ENCODE assay signal across 28 cellular contexts in the genomic region with DNA sequence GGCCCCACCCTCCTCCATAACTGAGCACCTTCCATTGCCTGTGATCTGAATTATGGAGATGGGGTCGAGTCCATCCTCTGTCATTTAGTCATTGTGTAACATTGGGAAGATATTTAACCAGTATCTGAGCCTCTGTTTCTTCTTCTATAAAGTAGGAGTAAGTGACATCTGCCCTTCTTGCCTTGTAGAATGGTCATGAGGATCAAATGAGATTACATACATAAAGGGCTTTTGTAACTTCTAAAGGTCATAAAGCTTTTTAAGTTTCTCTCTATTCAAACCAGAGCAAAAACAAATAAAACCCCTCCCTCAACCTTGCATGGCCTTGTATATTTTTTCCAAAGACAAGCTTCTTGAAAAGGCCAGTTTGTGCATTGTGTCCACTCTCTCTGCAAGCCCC. TPM values are rescaled to one million over a fixed set of nuclear protein-coding genes. Genes with fewer than 3 reads are reported as not detected.
"Had no signal": no experiment of that assay in that cellular context is flagged by ENCODE, and none has a peak within 500 bp of the region (broad histone marks: within the 10 kb centered on the region; RNA-seq: fewer than 3 reads in every experiment).

No MANE protein-coding gene starts in this region.

- H3K9me3 Mint-ChIP-seq: naive thymus-derived CD8-positive, alpha-beta T cell; nephron progenitor cell; stimulated activated effector memory CD8-positive, alpha-beta T cell treated with anti-CD3 and anti-CD28 coated beads, Interleukin-12 subunit alpha, Interleukin-12 subunit beta, amount 100 ng/mL, for 72 hours; stimulated activated naive B cell treated with anti-CD40 and anti-IgM and Interleukin-4, amounts not matched to agents 10 μg/mL and 1 μg/mL and 100 μg/mL, for 72 hours; stimulated activated naive CD8-positive, alpha-beta T cell treated with anti-CD3 and anti-CD28 coated beads, Interleukin-15, Interleukin-2, amounts not matched to agents 100 ng/mL and 50 ng/mL, for 24 hours had no signal

- H2AFZ ChIP-seq: parathyroid adenoma had no signal

- H3K36me3 Mint-ChIP-seq: natural killer cell treated with Interleukin-12 subunit alpha and Interleukin-12 subunit beta and Interleukin-15 and Interleukin-18, amount 100 ng/mL, for 72 hours; stimulated activated effector memory CD8-positive, alpha-beta T cell treated with anti-CD3 and anti-CD28 coated beads, Interleukin-12 subunit alpha, Interleukin-12 subunit beta, amount 100 ng/mL, for 72 hours; stimulated activated naive B cell treated with anti-CD40 and anti-IgM and Interleukin-4, amounts not matched to agents 10 μg/mL and 1 μg/mL and 100 μg/mL, for 72 hours had no signal

- ATAC-seq: naive thymus-derived CD8-positive, alpha-beta T cell; psoas muscle; right cardiac atrium; right lobe of liver; stimulated activated naive B cell treated with anti-CD40 and anti-IgM and Interleukin-4, amounts not matched to agents 10 μg/mL and 1 μg/mL and 100 μg/mL, for 72 hours had no signal

- H3K4me3 Mint-ChIP-seq: naive thymus-derived CD8-positive, alpha-beta T cell; natural killer cell treated with Interleukin-12 subunit alpha and Interleukin-12 subunit beta and Interleukin-15 and Interleukin-18, amount 100 ng/mL, for 72 hours; nephron progenitor cell; stimulated activated effector memory CD8-positive, alpha-beta T cell treated with anti-CD3 and anti-CD28 coated beads, Interleukin-12 subunit alpha, Interleukin-12 subunit beta, amount 100 ng/mL, for 72 hours; stimulated activated naive B cell treated with anti-CD40 and anti-IgM and Interleukin-4, amounts not matched to agents 10 μg/mL and 1 μg/mL and 100 μg/mL, for 72 hours; stimulated activated naive CD8-positive, alpha-beta T cell treated with anti-CD3 and anti-CD28 coated beads, Interleukin-15, Interleukin-2, amounts not matched to agents 100 ng/mL and 50 ng/mL, for 24 hours had no signal

- H3K27ac ChIP-seq: ovary, parathyroid adenoma, psoas muscle, right lobe of liver, sigmoid colon, stomach, thoracic aorta, thyroid gland, tibial nerve, upper lobe of left lung, vagina had no signal

- H3K9me3 ChIP-seq: ovary, psoas muscle, right lobe of liver, sigmoid colon, stomach, thoracic aorta, thyroid gland, tibial nerve, upper lobe of left lung, vagina had no signal

- H3K4me3 ChIP-seq: ovary, psoas muscle, right lobe of liver, sigmoid colon, stomach, thoracic aorta, thyroid gland, tibial nerve, upper lobe of left lung, vagina had no signal

- DNase-seq: naive thymus-derived CD8-positive, alpha-beta T cell; nephron progenitor cell; occipital lobe; ovary; posterior cingulate gyrus; psoas muscle; right cardiac atrium; right lobe of liver; sigmoid colon; small intestine; stimulated activated CD4-positive, alpha-beta T cell treated with anti-CD3 and anti-CD28 coated beads, Interleukin-15, amount 100 ng/mL, for 24 hours; stimulated activated CD4-positive, alpha-beta T cell treated with anti-CD3 and anti-CD28 coated beads, Interleukin-2, amount 100 ng/mL, for 24 hours; stimulated activated CD4-positive, alpha-beta T cell treated with anti-CD3 and anti-CD28 coated beads, Interleukin-2, amount 100 ng/mL, for 48 hours; stimulated activated CD4-positive, alpha-beta T cell treated with anti-CD3 and anti-CD28 coated beads, Interleukin-4, amount 100 ng/mL, for 24 hours; stimulated activated naive B cell treated with anti-CD40 and anti-IgM and Interleukin-4, amounts not matched to agents 10 μg/mL and 1 μg/mL and 100 μg/mL, for 72 hours; stimulated activated naive CD4-positive, alpha-beta T cell treated with Interleukin-2 at 50 U/mL for 16 hours; stomach; thyroid gland; trophoblast cell; upper lobe of left lung had no signal

- H3K27me3 Mint-ChIP-seq: naive thymus-derived CD8-positive, alpha-beta T cell; natural killer cell treated with Interleukin-12 subunit alpha and Interleukin-12 subunit beta and Interleukin-15 and Interleukin-18, amount 100 ng/mL, for 72 hours; progenitor cell of endocrine pancreas; stimulated activated naive B cell treated with anti-CD40 and anti-IgM and Interleukin-4, amounts not matched to agents 10 μg/mL and 1 μg/mL and 100 μg/mL, for 72 hours; stimulated activated naive CD8-positive, alpha-beta T cell treated with anti-CD3 and anti-CD28 coated beads, Interleukin-15, Interleukin-2, amounts not matched to agents 100 ng/mL and 50 ng/mL, for 24 hours had no signal

- H3K27me3 ChIP-seq: ovary, right lobe of liver, sigmoid colon, stomach, thyroid gland, tibial nerve, upper lobe of left lung, vagina had no signal

- H3K36me3 ChIP-seq: ovary, right lobe of liver, sigmoid colon, stomach, thoracic aorta, thyroid gland, tibial nerve, upper lobe of left lung, vagina had no signal

- H3K4me1 Mint-ChIP-seq: stimulated activated effector memory CD8-positive, alpha-beta T cell treated with anti-CD3 and anti-CD28 coated beads, Interleukin-12 subunit alpha, Interleukin-12 subunit beta, amount 100 ng/mL, for 72 hours; stimulated activated naive B cell treated with anti-CD40 and anti-IgM and Interleukin-4, amounts not matched to agents 10 μg/mL and 1 μg/mL and 100 μg/mL, for 72 hours had no signal

- H3K9ac ChIP-seq: parathyroid adenoma had no signal

- H3K27ac Mint-ChIP-seq: naive thymus-derived CD8-positive, alpha-beta T cell; natural killer cell treated with Interleukin-12 subunit alpha and Interleukin-12 subunit beta and Interleukin-15 and Interleukin-18, amount 100 ng/mL, for 72 hours; nephron progenitor cell; progenitor cell of endocrine pancreas; stimulated activated effector memory CD8-positive, alpha-beta T cell treated with anti-CD3 and anti-CD28 coated beads, Interleukin-12 subunit alpha, Interleukin-12 subunit beta, amount 100 ng/mL, for 72 hours; stimulated activated naive B cell treated with anti-CD40 and anti-IgM and Interleukin-4, amounts not matched to agents 10 μg/mL and 1 μg/mL and 100 μg/mL, for 72 hours; stimulated activated naive CD8-positive, alpha-beta T cell treated with anti-CD3 and anti-CD28 coated beads, Interleukin-15, Interleukin-2, amounts not matched to agents 100 ng/mL and 50 ng/mL, for 24 hours had no signal

- H3K4me1 ChIP-seq: parathyroid adenoma, psoas muscle, right lobe of liver, sigmoid colon, stomach, thyroid gland, tibial nerve, upper lobe of left lung, vagina had no signal

- H3K79me2 ChIP-seq: parathyroid adenoma had no signal

RNA-seq across cellular contexts. Expression of gene PTX3, which starts 56.9 kb away (rescaled TPM):
- total RNA-seq: natural killer cell treated with Interleukin-12 subunit alpha and Interleukin-12 subunit beta and Interleukin-15 and Interleukin-18, amount 100 ng/mL, for 72 hours had no signal
